9 cellular contexts compared by ENCODE assay signal in the genomic region with DNA sequence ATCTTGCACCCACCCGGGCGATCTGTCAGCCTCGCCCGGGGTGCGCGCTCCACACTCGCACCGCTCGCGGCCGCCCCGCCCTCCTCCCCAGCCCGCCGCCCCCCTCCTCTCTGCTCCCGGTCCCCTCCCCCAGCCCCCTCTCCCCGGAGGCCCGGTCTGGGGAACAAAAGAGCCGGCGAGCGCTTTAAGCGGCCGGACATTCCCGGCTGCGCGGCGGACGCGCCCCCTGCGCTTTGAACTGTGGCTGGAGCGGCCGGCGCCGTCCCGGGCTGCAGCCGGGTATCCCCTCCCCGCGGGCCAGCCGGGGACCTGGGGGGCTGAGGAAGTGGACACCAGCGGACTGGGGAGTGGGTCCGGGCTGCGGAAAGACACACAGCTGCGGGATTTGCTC. TPM values are rescaled to one million over a fixed set of nuclear protein-coding genes. Genes with fewer than 3 reads are reported as not detected.
DNase-seq lines count a peak whose midpoint lies in the region; ATAC-seq, FAIRE-seq and TF ChIP-seq lines count a peak whose summit lies in the region.
"Had no signal": no experiment of that assay in that cellular context is flagged by ENCODE, and none has a peak within 500 bp of the region (broad histone marks: within the 10 kb centered on the region; RNA-seq: fewer than 3 reads in every experiment).

TSS of gene IGDCC3 (minus strand) at position 27 of the 391 bp plus-strand sequence. CDS start 214 bp downstream, outside the sequence.

- FAIRE-seq in H54 (lab: Jason Lieb, UNC) (no peak), GM12892 (lab: Jason Lieb, UNC) (no peak)

- H3K27ac Mint-ChIP-seq in dendritic cell treated with granulocyte-macrophage colony-stimulating factor and Interleukin-4, amounts not matched to agents 40 ng/mL and 50 ng/mL, for 4 days: no peak within 1 kb of the TSS
- H3K27ac Mint-ChIP-seq in mesothelial cell of epicardium: peak within 1 kb of the TSS; percentile 92

- peaks cover 83% of the 10 kb centered on the region for H3K27me3 Mint-ChIP-seq in dendritic cell treated with granulocyte-macrophage colony-stimulating factor and Interleukin-4, amounts not matched to agents 40 ng/mL and 50 ng/mL, for 4 days
- H3K27me3 Mint-ChIP-seq in mesothelial cell of epicardium (ENCODE audit: low read depth): no peaks in the 10 kb centered on the region

- CTCF ChIA-PET in A673 (lab: Charles Lee): no interaction called here

- peaks cover 6% of the 10 kb centered on the region for H3K4me1 ChIP-seq in A673 (ENCODE audit: insufficient read depth, low read length, poor library complexity, severe bottlenecking)

- H3K4me3 ChIP-seq in A673 (ENCODE audit: low read depth, low read length, poor library complexity, severe bottlenecking): peak within 1 kb of the TSS; percentile 53

- no peaks in the 10 kb centered on the region for H3K36me3 ChIP-seq in A673 (ENCODE audit: insufficient read depth, low read length, poor library complexity, severe bottlenecking)

- DNase-seq in A673 (ENCODE audit: low spot score): no peak
- DNase-seq in HuH-7 (ENCODE audit: low spot score): peak; percentile 90
- DNase-seq in mesothelial cell of epicardium (ENCODE audit: low spot score in 2 of 2, unreplicated experiment in 2 of 2): peak; percentile 63 to 76
- DNase-seq in H54 (ENCODE audit: insufficient read length, low spot score): no peak
- DNase-seq in retina: no peak
- no peak for DNase-seq in GM12892 (ENCODE audit: insufficient read length)

- H3K36me3 Mint-ChIP-seq in dendritic cell treated with granulocyte-macrophage colony-stimulating factor and Interleukin-4, amounts not matched to agents 40 ng/mL and 50 ng/mL, for 4 days (ENCODE audit: low read depth): no peaks in the 10 kb centered on the region
- H3K36me3 Mint-ChIP-seq in mesothelial cell of epicardium: peaks cover 7% of the 10 kb centered on the region

- intact Hi-C loops in A673 (cut with micrococcal nuclease; ENCODE audit: unreplicated experiment): no loop called here
- intact Hi-C loops in dendritic cell treated with granulocyte-macrophage colony-stimulating factor and Interleukin-4, amounts not matched to agents 40 ng/mL and 50 ng/mL, for 4 days (cut with micrococcal nuclease): no loop called here

- BruUV-seq in A673 (replicated peaks; lab: Mats Ljungman, UMichigan): no TSS peak

- peaks cover 9% of the 10 kb centered on the region for H3K4me1 Mint-ChIP-seq in dendritic cell treated with granulocyte-macrophage colony-stimulating factor and Interleukin-4, amounts not matched to agents 40 ng/mL and 50 ng/mL, for 4 days (ENCODE audit: low read depth)
- H3K4me1 Mint-ChIP-seq in mesothelial cell of epicardium: peaks cover 49% of the 10 kb centered on the region

- H3K9me3 Mint-ChIP-seq in dendritic cell treated with granulocyte-macrophage colony-stimulating factor and Interleukin-4, amounts not matched to agents 40 ng/mL and 50 ng/mL, for 4 days: no peaks in the 10 kb centered on the region
- no peaks in the 10 kb centered on the region for H3K9me3 Mint-ChIP-seq in mesothelial cell of epicardium

- peak within 1 kb of the TSS; percentile 63 for H3K4me3 Mint-ChIP-seq in dendritic cell treated with granulocyte-macrophage colony-stimulating factor and Interleukin-4, amounts not matched to agents 40 ng/mL and 50 ng/mL, for 4 days
- peak within 1 kb of the TSS; percentile 90 for H3K4me3 Mint-ChIP-seq in mesothelial cell of epicardium

- TF ChIP-seq POLR2A in H54 (IDR thresholded peaks at IDR 0.05; ENCODE audit: low read depth, low read length) (no peak), GM12892 (IDR thresholded peaks at IDR 0.05; ENCODE audit: low read depth, low read length) (no peak)

- ATAC-seq in HG03520 (IDR thresholded peaks at IDR 0.05; ENCODE audit: unreplicated experiment): no peak

- no peaks in the 10 kb centered on the region for H3K9me3 ChIP-seq in A673 (ENCODE audit: low read depth, low read length, poor library complexity, severe bottlenecking)

- H3K27ac ChIP-seq in A673 (ENCODE audit: low read depth, low read length, poor library complexity, severe bottlenecking): no peak within 1 kb of the TSS

- no peak for TF ChIP-seq CTCF in A673 (conservative IDR thresholded peaks at IDR 0.05; ENCODE audit: low read depth, low read length)
- no peak for TF ChIP-seq CTCF in mesothelial cell of epicardium (IDR thresholded peaks at IDR 0.05; ENCODE audit: unreplicated experiment)

- H3K27me3 ChIP-seq in A673 (replicated peaks; ENCODE audit: insufficient read depth, low read depth, low read length, poor library complexity): peaks cover 60% of the 10 kb centered on the region

- POLR2A ChIA-PET in A673 (lab: Charles Lee; ENCODE audit: low non-redundant PET): no interaction called here

RNA-seq across cellular contexts. Expression of gene IGDCC3, which starts in this region (rescaled TPM):
- total RNA-seq in A673 (2021): 0.28 and 0.32 TPM in 2 replicates
- total RNA-seq in mesothelial cell of epicardium: 34.8 to 40.6 TPM (median 35.1 TPM) in 3 replicates
- polyA plus RNA-seq in GM12892 (2012; ENCODE audit: missing spikeins): not detected
- total RNA-seq: activated CD8-positive, alpha-beta memory T cell treated with anti-CD3 and anti-CD28 coated beads for 36 hours had no signal

Comparison
In these comparisons a context has a peak if more than half of its experiments do, and no peak if none do; other contexts are left out.
1. RNA of gene IGDCC3 (total RNA-seq): 34.8 to 40.6 TPM in mesothelial cell of epicardium; 0.28 to 0.32 TPM in A673; every median in the first group is over 10 times any median in the second.
2. DNase-seq: peak in HuH-7 (single experiment) and mesothelial cell of epicardium (2 of 2); none in A673 (single experiment), H54 (single experiment), retina (single experiment) and GM12892 (single experiment).